Comparison of ENCODE assay signal across 28 cellular contexts in the genomic region with DNA sequence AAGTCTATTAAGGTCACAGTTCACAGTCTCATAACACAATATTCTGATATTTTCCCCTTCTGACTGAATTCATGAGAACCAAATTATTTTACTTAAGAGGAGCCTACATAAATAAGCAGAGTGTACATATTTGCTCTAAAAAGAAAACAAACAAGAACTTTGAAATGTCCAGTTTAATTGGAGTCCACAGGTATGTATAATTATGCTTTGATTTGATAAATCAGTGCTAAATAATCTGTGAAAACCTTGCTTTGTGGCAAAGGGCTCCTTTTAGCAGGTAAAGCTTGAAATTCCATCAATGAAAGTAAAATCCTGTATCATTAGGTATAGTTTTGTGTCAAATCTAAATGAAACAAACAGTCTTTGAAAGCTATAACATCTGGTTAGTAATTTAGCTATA.
"Had no signal": no experiment of that assay in that cellular context is flagged by ENCODE, and none has a peak within 500 bp of the region (broad histone marks: within the 10 kb centered on the region; RNA-seq: fewer than 3 reads in every experiment).

No MANE protein-coding gene starts in this region.

- H3K27me3 ChIP-seq: brain microvascular endothelial cell, colonic mucosa had no signal

- H3K4me3 Mint-ChIP-seq: activated B cell treated with CpG ODN at 0.5 μM for 24 hours; activated CD4-positive, alpha-beta memory T cell treated with anti-CD3 and anti-CD28 coated beads for 36 hours; activated CD4-positive, alpha-beta T cell treated with anti-CD3 and anti-CD28 coated beads for 36 hours; activated CD4-positive, alpha-beta T cell treated with anti-CD3 and anti-CD28 coated beads, Interleukin-2, amount 10 ng/mL, durations not matched to agents 24 days and 14 days; activated CD8-positive, alpha-beta memory T cell treated with anti-CD3 and anti-CD28 coated beads, Interleukin-2, amount 10 ng/mL, durations not matched to agents 7 days and 5 days; activated CD8-positive, alpha-beta T cell treated with anti-CD3 and anti-CD28 coated beads, Interleukin-2, amount 10 ng/mL, durations not matched to agents 7 days and 5 days; activated naive CD4-positive, alpha-beta T cell treated with anti-CD3 and anti-CD28 coated beads, Interleukin-2, amount 10 ng/mL, durations not matched to agents 7 days and 5 days; activated naive CD8-positive, alpha-beta T cell treated with anti-CD3 and anti-CD28 coated beads, Interleukin-2, amount 10 ng/mL, durations not matched to agents 7 days and 5 days; activated T-cell treated with anti-CD3 and anti-CD28 coated beads, Interleukin-2, amount 50 U/mL, for 24 hours; activated T-cell treated with anti-CD3 and anti-CD28 coated beads, Interleukin-2, amount 50 U/mL, for 72 hours; endodermal cell; T-cell; T-helper 1 cell treated with Interleukin-12 subunit alpha and Interleukin-12 subunit beta and Interleukin-4 antibody, amounts not matched to agents 30 μg/mL and 1 μg/mL, for 36 hours had no signal

- ATAC-seq: activated CD4-positive, alpha-beta T cell treated with anti-CD3 and anti-CD28 coated beads for 36 hours; activated CD4-positive, CD25-positive, alpha-beta regulatory T cell treated with anti-CD3 and anti-CD28 coated beads, Interleukin-2, amount 50 U/mL, for 24 hours; activated CD8-positive, alpha-beta memory T cell treated with anti-CD3 and anti-CD28 coated beads, Interleukin-2, amount 10 ng/mL, durations not matched to agents 7 days and 5 days; activated CD8-positive, alpha-beta T cell treated with anti-CD3 and anti-CD28 coated beads, Interleukin-2, amount 10 ng/mL, durations not matched to agents 7 days and 5 days; activated naive CD4-positive, alpha-beta T cell treated with anti-CD3 and anti-CD28 coated beads, Interleukin-2, amount 50 U/mL, for 72 hours; activated T-cell treated with anti-CD3 and anti-CD28 coated beads, Interleukin-2, amount 50 U/mL, for 72 hours; esophagus mucosa; T-cell had no signal

- H3K36me3 ChIP-seq: brain microvascular endothelial cell, colonic mucosa, WERI-Rb-1 had no signal

- DNase-seq: activated B cell treated with CpG ODN at 0.5 μM for 24 hours; activated CD4-positive, alpha-beta memory T cell treated with anti-CD3 and anti-CD28 coated beads for 36 hours; activated CD4-positive, alpha-beta T cell treated with anti-CD3 and anti-CD28 coated beads for 36 hours; activated CD4-positive, alpha-beta T cell treated with anti-CD3 and anti-CD28 coated beads, Interleukin-2, amount 10 ng/mL, durations not matched to agents 24 days and 14 days; activated CD8-positive, alpha-beta memory T cell treated with anti-CD3 and anti-CD28 coated beads, Interleukin-2, amount 10 ng/mL, durations not matched to agents 7 days and 5 days; activated CD8-positive, alpha-beta memory T cell treated with anti-CD3 and anti-CD28 coated beads, Interleukin-2, amount 50 U/mL, for 4 hours; activated CD8-positive, alpha-beta T cell treated with anti-CD3 and anti-CD28 coated beads, Interleukin-2, amount 10 ng/mL, durations not matched to agents 7 days and 5 days; activated gamma-delta T cell; activated naive CD4-positive, alpha-beta T cell; activated naive CD4-positive, alpha-beta T cell treated with anti-CD3 and anti-CD28 coated beads, Interleukin-2, amount 10 ng/mL, durations not matched to agents 7 days and 5 days; activated naive CD8-positive, alpha-beta T cell treated with anti-CD3 and anti-CD28 coated beads, Interleukin-2, amount 10 ng/mL, durations not matched to agents 7 days and 5 days; activated T-cell treated with anti-CD3 and anti-CD28 coated beads, Interleukin-2, amount 50 U/mL, for 24 hours; activated T-cell treated with anti-CD3 and anti-CD28 coated beads, Interleukin-2, amount 50 U/mL, for 72 hours; brain microvascular endothelial cell; colonic mucosa; effector memory CD4-positive, alpha-beta T cell; endodermal cell; foreskin fibroblast; head of caudate nucleus; T-cell; T1000; WERI-Rb-1 had no signal

- H3K27ac Mint-ChIP-seq: activated B cell treated with CpG ODN at 0.5 μM for 24 hours; activated CD4-positive, alpha-beta memory T cell treated with anti-CD3 and anti-CD28 coated beads for 36 hours; activated CD4-positive, alpha-beta T cell treated with anti-CD3 and anti-CD28 coated beads for 36 hours; activated CD4-positive, alpha-beta T cell treated with anti-CD3 and anti-CD28 coated beads, Interleukin-2, amount 10 ng/mL, durations not matched to agents 24 days and 14 days; activated CD8-positive, alpha-beta memory T cell treated with anti-CD3 and anti-CD28 coated beads, Interleukin-2, amount 10 ng/mL, durations not matched to agents 7 days and 5 days; activated CD8-positive, alpha-beta T cell treated with anti-CD3 and anti-CD28 coated beads, Interleukin-2, amount 10 ng/mL, durations not matched to agents 7 days and 5 days; activated naive CD4-positive, alpha-beta T cell treated with anti-CD3 and anti-CD28 coated beads, Interleukin-2, amount 10 ng/mL, durations not matched to agents 7 days and 5 days; activated naive CD4-positive, alpha-beta T cell treated with anti-CD3 and anti-CD28 coated beads, Interleukin-2, amount 50 U/mL, for 72 hours; activated naive CD8-positive, alpha-beta T cell treated with anti-CD3 and anti-CD28 coated beads, Interleukin-2, amount 10 ng/mL, durations not matched to agents 7 days and 5 days; activated T-cell treated with anti-CD3 and anti-CD28 coated beads, Interleukin-2, amount 50 U/mL, for 24 hours; activated T-cell treated with anti-CD3 and anti-CD28 coated beads, Interleukin-2, amount 50 U/mL, for 72 hours; endodermal cell; T-cell; T-helper 1 cell treated with Interleukin-12 subunit alpha and Interleukin-12 subunit beta and Interleukin-4 antibody, amounts not matched to agents 30 μg/mL and 1 μg/mL, for 36 hours had no signal

- H3K9me3 ChIP-seq: colonic mucosa had no signal

- H3K4me1 ChIP-seq: colonic mucosa had no signal

- H3K4me3 ChIP-seq: colonic mucosa had no signal

- H3K9me3 Mint-ChIP-seq: activated B cell treated with CpG ODN at 0.5 μM for 24 hours; activated CD4-positive, alpha-beta memory T cell treated with anti-CD3 and anti-CD28 coated beads for 36 hours; activated CD4-positive, alpha-beta T cell treated with anti-CD3 and anti-CD28 coated beads, Interleukin-2, amount 10 ng/mL, durations not matched to agents 24 days and 14 days; activated naive CD4-positive, alpha-beta T cell treated with anti-CD3 and anti-CD28 coated beads, Interleukin-2, amount 10 ng/mL, durations not matched to agents 7 days and 5 days; activated naive CD8-positive, alpha-beta T cell treated with anti-CD3 and anti-CD28 coated beads, Interleukin-2, amount 10 ng/mL, durations not matched to agents 7 days and 5 days; activated T-cell treated with anti-CD3 and anti-CD28 coated beads, Interleukin-2, amount 50 U/mL, for 24 hours; endodermal cell; T-helper 1 cell treated with Interleukin-12 subunit alpha and Interleukin-12 subunit beta and Interleukin-4 antibody, amounts not matched to agents 30 μg/mL and 1 μg/mL, for 36 hours had no signal

- H3K27me3 Mint-ChIP-seq: activated B cell treated with CpG ODN at 0.5 μM for 24 hours; activated CD4-positive, alpha-beta memory T cell treated with anti-CD3 and anti-CD28 coated beads for 36 hours; activated CD4-positive, alpha-beta T cell treated with anti-CD3 and anti-CD28 coated beads for 36 hours; activated CD4-positive, alpha-beta T cell treated with anti-CD3 and anti-CD28 coated beads, Interleukin-2, amount 10 ng/mL, durations not matched to agents 24 days and 14 days; activated CD8-positive, alpha-beta memory T cell treated with anti-CD3 and anti-CD28 coated beads, Interleukin-2, amount 10 ng/mL, durations not matched to agents 7 days and 5 days; activated naive CD4-positive, alpha-beta T cell treated with anti-CD3 and anti-CD28 coated beads, Interleukin-2, amount 10 ng/mL, durations not matched to agents 7 days and 5 days; activated naive CD8-positive, alpha-beta T cell treated with anti-CD3 and anti-CD28 coated beads, Interleukin-2, amount 10 ng/mL, durations not matched to agents 7 days and 5 days; activated T-cell treated with anti-CD3 and anti-CD28 coated beads, Interleukin-2, amount 50 U/mL, for 24 hours; T-cell had no signal

- H3K36me3 Mint-ChIP-seq: activated CD4-positive, alpha-beta memory T cell treated with anti-CD3 and anti-CD28 coated beads for 36 hours; activated CD8-positive, alpha-beta memory T cell treated with anti-CD3 and anti-CD28 coated beads, Interleukin-2, amount 10 ng/mL, durations not matched to agents 7 days and 5 days; activated naive CD4-positive, alpha-beta T cell treated with anti-CD3 and anti-CD28 coated beads, Interleukin-2, amount 10 ng/mL, durations not matched to agents 7 days and 5 days; activated naive CD4-positive, alpha-beta T cell treated with anti-CD3 and anti-CD28 coated beads, Interleukin-2, amount 50 U/mL, for 72 hours; activated naive CD8-positive, alpha-beta T cell treated with anti-CD3 and anti-CD28 coated beads, Interleukin-2, amount 10 ng/mL, durations not matched to agents 7 days and 5 days; T-cell had no signal

- FAIRE-seq: astrocyte, bronchial epithelial cell had no signal

- H3K27ac ChIP-seq: brain microvascular endothelial cell, colonic mucosa, WERI-Rb-1 had no signal

- H3K4me1 Mint-ChIP-seq: activated B cell treated with CpG ODN at 0.5 μM for 24 hours; activated CD4-positive, alpha-beta T cell treated with anti-CD3 and anti-CD28 coated beads for 36 hours; activated CD4-positive, alpha-beta T cell treated with anti-CD3 and anti-CD28 coated beads, Interleukin-2, amount 10 ng/mL, durations not matched to agents 24 days and 14 days; activated CD8-positive, alpha-beta memory T cell treated with anti-CD3 and anti-CD28 coated beads, Interleukin-2, amount 10 ng/mL, durations not matched to agents 7 days and 5 days; activated naive CD4-positive, alpha-beta T cell treated with anti-CD3 and anti-CD28 coated beads, Interleukin-2, amount 10 ng/mL, durations not matched to agents 7 days and 5 days; activated naive CD8-positive, alpha-beta T cell treated with anti-CD3 and anti-CD28 coated beads, Interleukin-2, amount 10 ng/mL, durations not matched to agents 7 days and 5 days; endodermal cell; T-cell had no signal
